In the genomic region with DNA sequence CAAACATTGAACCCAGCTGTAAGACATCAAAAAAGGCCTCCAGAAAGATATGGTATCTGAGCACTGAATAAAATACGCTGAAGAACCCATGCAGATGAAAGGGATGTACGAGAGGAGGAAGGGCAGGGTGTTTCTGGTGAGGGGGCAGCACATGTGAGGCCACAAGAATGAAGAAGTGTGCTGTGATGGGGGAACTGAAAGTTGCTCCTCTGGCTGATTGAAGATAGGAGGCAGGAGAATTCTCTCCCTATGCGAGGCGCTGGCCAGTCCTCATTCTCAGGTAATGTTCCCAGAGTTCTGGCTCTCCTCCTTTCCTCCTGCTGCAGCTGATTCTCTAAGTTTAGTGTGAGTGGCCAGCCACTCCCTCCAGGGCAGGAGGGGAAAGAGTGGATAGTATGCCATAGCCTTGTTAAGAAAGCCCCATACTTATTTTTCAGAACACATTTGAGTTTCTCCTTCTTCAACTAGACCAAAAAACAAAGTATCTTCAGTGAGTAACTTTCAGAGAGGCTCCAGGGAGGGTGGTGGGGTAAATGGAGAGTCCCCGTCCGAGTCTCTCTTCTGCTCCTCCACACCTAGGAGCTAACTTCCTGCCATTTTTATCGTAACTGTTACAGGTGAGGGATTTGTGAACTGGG, we compare ENCODE assay signal across 9 cellular contexts. TPM values are rescaled to one million over a fixed set of nuclear protein-coding genes. Genes with fewer than 3 reads are reported as not detected.
DNase-seq lines count a peak whose midpoint lies in the region; ATAC-seq, FAIRE-seq and TF ChIP-seq lines count a peak whose summit lies in the region.
"Had no signal": no experiment of that assay in that cellular context is flagged by ENCODE, and none has a peak within 500 bp of the region (broad histone marks: within the 10 kb centered on the region; RNA-seq: fewer than 3 reads in every experiment).

No MANE protein-coding gene starts in this region.

- peak; percentile 97 for FAIRE-seq in GM12891 (lab: Jason Lieb, UNC)

- peak; percentile 55; the same call in 1 of the 2 replicates for TF ChIP-seq POLR2A in GM12891 (IDR thresholded peaks at IDR 0.05; ENCODE audit: low read depth, low read length)

- peaks cover 1% of the 10 kb centered on the region for H3K36me3 Mint-ChIP-seq in central memory CD8-positive, alpha-beta T cell (ENCODE audit: insufficient read depth)
- H3K36me3 Mint-ChIP-seq in activated T-cell treated with anti-CD3 and anti-CD28 coated beads, Interleukin-2, amount 50 U/mL, for 24 hours (ENCODE audit: low read depth) = no peaks in the 10 kb centered on the region
- no peaks in the 10 kb centered on the region for H3K36me3 Mint-ChIP-seq in activated CD4-positive, alpha-beta T cell treated with anti-CD3 and anti-CD28 coated beads for 36 hours (ENCODE audit: low read depth)
- no peaks in the 10 kb centered on the region for H3K36me3 Mint-ChIP-seq in mesothelial cell of epicardium

- TF ChIP-seq CTCF in mesothelial cell of epicardium (IDR thresholded peaks at IDR 0.05; ENCODE audit: unreplicated experiment) = no peak
- no peak for TF ChIP-seq CTCF in WERI-Rb-1 (IDR thresholded peaks at IDR 0.05; ENCODE audit: low read depth, low read length)

- H3K27ac ChIP-seq in WERI-Rb-1 = no peak overlapping the region

- no peaks in the 10 kb centered on the region for H3K4me1 Mint-ChIP-seq in central memory CD8-positive, alpha-beta T cell
- no peaks in the 10 kb centered on the region for H3K4me1 Mint-ChIP-seq in activated T-cell treated with anti-CD3 and anti-CD28 coated beads, Interleukin-2, amount 50 U/mL, for 24 hours (ENCODE audit: low read depth)
- H3K4me1 Mint-ChIP-seq in activated CD4-positive, alpha-beta T cell treated with anti-CD3 and anti-CD28 coated beads for 36 hours = no peaks in the 10 kb centered on the region
- peaks cover 14% of the 10 kb centered on the region for H3K4me1 Mint-ChIP-seq in mesothelial cell of epicardium

- H3K36me3 ChIP-seq in WERI-Rb-1 = no peaks in the 10 kb centered on the region

- no peak overlapping the region for H3K4me3 ChIP-seq in WERI-Rb-1 (ENCODE audit: low read depth, low read length)

- no peaks in the 10 kb centered on the region for H3K9me3 ChIP-seq in WERI-Rb-1 (ENCODE audit: severe bottlenecking)

- no peak overlapping the region for H3K4me3 Mint-ChIP-seq in central memory CD8-positive, alpha-beta T cell
- no peak overlapping the region for H3K4me3 Mint-ChIP-seq in activated T-cell treated with anti-CD3 and anti-CD28 coated beads, Interleukin-2, amount 50 U/mL, for 24 hours
- no peak overlapping the region for H3K4me3 Mint-ChIP-seq in activated CD4-positive, alpha-beta T cell treated with anti-CD3 and anti-CD28 coated beads for 36 hours
- no peak overlapping the region for H3K4me3 Mint-ChIP-seq in mesothelial cell of epicardium

- H3K27me3 Mint-ChIP-seq in central memory CD8-positive, alpha-beta T cell = peaks cover 52% of the 10 kb centered on the region
- peaks cover 21% of the 10 kb centered on the region for H3K27me3 Mint-ChIP-seq in activated T-cell treated with anti-CD3 and anti-CD28 coated beads, Interleukin-2, amount 50 U/mL, for 24 hours
- peaks cover 10% of the 10 kb centered on the region for H3K27me3 Mint-ChIP-seq in activated CD4-positive, alpha-beta T cell treated with anti-CD3 and anti-CD28 coated beads for 36 hours
- peaks cover 13% of the 10 kb centered on the region for H3K27me3 Mint-ChIP-seq in mesothelial cell of epicardium (ENCODE audit: low read depth)

- no peaks in the 10 kb centered on the region for H3K27me3 ChIP-seq in WERI-Rb-1 (ENCODE audit: insufficient read depth, low read depth, severe bottlenecking)

- ATAC-seq in GM21367 (IDR thresholded peaks at IDR 0.05; ENCODE audit: unreplicated experiment) (peak; percentile 73), HG03354 (IDR thresholded peaks at IDR 0.05; ENCODE audit: poor library complexity, severe bottlenecking, unreplicated experiment) (peak; percentile 85)
- peak; percentile 40 for ATAC-seq in central memory CD8-positive, alpha-beta T cell (replicated peaks; ENCODE audit: extremely low read depth, poor library complexity, severe bottlenecking)
- no peak for ATAC-seq in activated CD4-positive, alpha-beta T cell treated with anti-CD3 and anti-CD28 coated beads for 36 hours

- H3K9me3 Mint-ChIP-seq in central memory CD8-positive, alpha-beta T cell = no peaks in the 10 kb centered on the region
- no peaks in the 10 kb centered on the region for H3K9me3 Mint-ChIP-seq in activated T-cell treated with anti-CD3 and anti-CD28 coated beads, Interleukin-2, amount 50 U/mL, for 24 hours
- no peaks in the 10 kb centered on the region for H3K9me3 Mint-ChIP-seq in activated CD4-positive, alpha-beta T cell treated with anti-CD3 and anti-CD28 coated beads for 36 hours (ENCODE audit: low read depth)
- no peaks in the 10 kb centered on the region for H3K9me3 Mint-ChIP-seq in mesothelial cell of epicardium

- no peak for DNase-seq in GM12891 (ENCODE audit: insufficient read length, low spot score)
- no peak for DNase-seq in central memory CD8-positive, alpha-beta T cell (ENCODE audit: low spot score in 2 of 2)
- no peak for DNase-seq in activated T-cell treated with anti-CD3 and anti-CD28 coated beads, Interleukin-2, amount 50 U/mL, for 24 hours
- DNase-seq in activated CD4-positive, alpha-beta T cell treated with anti-CD3 and anti-CD28 coated beads for 36 hours = no peak
- DNase-seq in mesothelial cell of epicardium (ENCODE audit: low spot score in 2 of 2, unreplicated experiment in 2 of 2) = no peak
- DNase-seq in WERI-Rb-1 = no peak
- DNase-seq: NCI-H187 had no signal

- intact Hi-C loops in activated CD4-positive, alpha-beta T cell treated with anti-CD3 and anti-CD28 coated beads for 36 hours (cut with DNase I, micrococcal nuclease) = no loop called here

- CTCF ChIA-PET in activated CD4-positive, alpha-beta T cell treated with anti-CD3 and anti-CD28 coated beads for 36 hours (lab: Charles Lee) = interaction anchor here (0.6 kb wide), 1 partner anchor 91 kb away, joined by 3 read pairs; no protein-coding TSS in a partner anchor

- POLR2A ChIA-PET in activated CD4-positive, alpha-beta T cell treated with anti-CD3 and anti-CD28 coated beads for 36 hours (lab: Charles Lee) = no interaction called here

- no peak overlapping the region for H3K27ac Mint-ChIP-seq in central memory CD8-positive, alpha-beta T cell (ENCODE audit: low read depth)
- H3K27ac Mint-ChIP-seq in activated T-cell treated with anti-CD3 and anti-CD28 coated beads, Interleukin-2, amount 50 U/mL, for 24 hours = no peak overlapping the region
- no peak overlapping the region for H3K27ac Mint-ChIP-seq in activated CD4-positive, alpha-beta T cell treated with anti-CD3 and anti-CD28 coated beads for 36 hours
- no peak overlapping the region for H3K27ac Mint-ChIP-seq in mesothelial cell of epicardium

TF ChIP-seq in GM12891, 5 proteins besides CTCF, POLR2A, EP300 and RAD21:
- peak; percentile 61 for TF ChIP-seq POLR2AphosphoS5 (IDR thresholded peaks at IDR 0.05; ENCODE audit: low read depth, low read length)
- peak; percentile 46 for TF ChIP-seq TAF1 (IDR thresholded peaks at IDR 0.05; ENCODE audit: low read depth, low read length)
- peak; percentile 81; the same call in 1 of the 2 replicates for TF ChIP-seq POU2F2 (IDR thresholded peaks at IDR 0.05; ENCODE audit: low read depth, low read length)
- no peak for TF ChIP-seq PAX5 (IDR thresholded peaks at IDR 0.05; ENCODE audit: insufficient read depth, low read length, severe bottlenecking)
- peak; percentile 100 for TF ChIP-seq SPI1 (IDR thresholded peaks at IDR 0.05; ENCODE audit: low read depth, low read length)

RNA-seq across cellular contexts. Expression of gene MYO1E, which starts 26.9 kb away (rescaled TPM):
- polyA plus RNA-seq in GM12891 (2012; ENCODE audit: low read depth, missing spikeins) = 94.9 TPM
- total RNA-seq in activated CD4-positive, alpha-beta T cell treated with anti-CD3 and anti-CD28 coated beads for 36 hours = 10 to 100 TPM in 1 of 2 experiments, 1 to 10 TPM in 1; 8.0 to 12.6 TPM
- 48.2 to 54.2 TPM (median 53.2 TPM) in 3 replicates for total RNA-seq in mesothelial cell of epicardium

RNA-seq across cellular contexts. Expression of gene FAM81A, which starts 38.4 kb away (rescaled TPM):
- polyA plus RNA-seq in GM12891 (2012; ENCODE audit: low read depth, missing spikeins) = 13.4 TPM
- total RNA-seq in activated CD4-positive, alpha-beta T cell treated with anti-CD3 and anti-CD28 coated beads for 36 hours = under 1 TPM; 0.26 to 0.57 TPM
- total RNA-seq in mesothelial cell of epicardium = 0.92 to 1.0 TPM (median 0.97 TPM) in 3 replicates
